ENCODE assay signal across 19 cellular contexts in genomic region chr7:66950763-66951162, GRCh38. TPM values are rescaled to one million over a fixed set of nuclear protein-coding genes. Genes with fewer than 3 reads are reported as not detected.
A peak's percentile ranks its signal among the peaks of the same experiment; 100 is the strongest.
DNase-seq lines count a peak whose midpoint lies in the region; ATAC-seq and TF ChIP-seq lines count a peak whose summit lies in the region.
"Had no signal": no experiment of that assay in that cellular context is flagged by ENCODE, and none has a peak within 500 bp of the region (broad histone marks: within the 10 kb centered on the region; RNA-seq: fewer than 3 reads in every experiment).

No MANE protein-coding gene starts in this region.

- no peak overlapping the region for H3K9ac ChIP-seq in neuronal stem cell (ENCODE audit: low read depth, low read length, poor library complexity)

- peaks cover 2% of the 10 kb centered on the region for H3K79me1 ChIP-seq in neuronal stem cell (ENCODE audit: low read depth, low read length)

- H3K27ac ChIP-seq in RWPE2 (ENCODE audit: poor library complexity, severe bottlenecking): peak overlapping the region; percentile 81
- H3K27ac ChIP-seq in epithelial cell of prostate: peak overlapping the region; percentile 79
- no peak overlapping the region for H3K27ac ChIP-seq in neuronal stem cell (replicated peaks; ENCODE audit: low read length)
- H3K27ac ChIP-seq: body of pancreas, gastrocnemius medialis had no signal

- no peaks in the 10 kb centered on the region for H3K9me3 ChIP-seq in RWPE2 (ENCODE audit: severe bottlenecking)
- H3K9me3 ChIP-seq in neuronal stem cell (replicated peaks in 1 of 2; ENCODE audit: control insufficient read depth in 2 of 2, insufficient read depth in 1 of 2, low read depth in 1 of 2, low read length in 2 of 2): no peaks in the 10 kb centered on the region
- H3K9me3 ChIP-seq: body of pancreas, gastrocnemius medialis had no signal

- ATAC-seq in RWPE2 (ENCODE audit: low read depth): no peak
- ATAC-seq in HG03139 (IDR thresholded peaks at IDR 0.05; ENCODE audit: unreplicated experiment): no peak
- no peak for ATAC-seq in HG03025 (IDR thresholded peaks at IDR 0.05; ENCODE audit: low FRiP score, unreplicated experiment)
- no peak for ATAC-seq in GM21423 (IDR thresholded peaks at IDR 0.05; ENCODE audit: unreplicated experiment)
- ATAC-seq: body of pancreas, gastrocnemius medialis, HCT116, HepG2, sciatic nerve had no signal

- peaks cover 14% of the 10 kb centered on the region for H3K4me1 ChIP-seq in RWPE2 (ENCODE audit: insufficient read depth, poor library complexity, severe bottlenecking)
- H3K4me1 ChIP-seq in neuronal stem cell (ENCODE audit: control insufficient read depth in 2 of 2, insufficient read depth in 1 of 2, low read depth in 1 of 2, low read length in 2 of 2): no peaks in the 10 kb centered on the region
- H3K4me1 ChIP-seq: body of pancreas, gastrocnemius medialis had no signal

- no peak overlapping the region for H3K23ac ChIP-seq in neuronal stem cell (ENCODE audit: low read depth, low read length, poor library complexity)

- peak overlapping the region; percentile 83 for H4K91ac ChIP-seq in neuronal stem cell (ENCODE audit: low read depth, low read length, poor library complexity)

- H3K4me2 ChIP-seq in neuronal stem cell (ENCODE audit: insufficient read depth, low read length, poor library complexity, severe bottlenecking): no peak overlapping the region

- no CpG with 5 or more reads among the region's 8 CpGs for WGBS in neuronal stem cell (ENCODE audit: extremely low coverage in 2 of 2, insufficient read length in 2 of 2, insufficient replicate concordance in 1 of 2), 2 donors

- H2BK120ac ChIP-seq in neuronal stem cell (ENCODE audit: low read depth, low read length): no peak overlapping the region

- H4K8ac ChIP-seq in neuronal stem cell (ENCODE audit: low read depth, low read length): no peak overlapping the region

- H3K27me3 ChIP-seq in RWPE2 (ENCODE audit: insufficient read depth, poor library complexity, severe bottlenecking): no peaks in the 10 kb centered on the region
- no peaks in the 10 kb centered on the region for H3K27me3 ChIP-seq in neuronal stem cell (ENCODE audit: control insufficient read depth in 3 of 3, insufficient read depth in 3 of 3, low read depth in 1 of 3, low read length in 3 of 3)
- H3K27me3 ChIP-seq: body of pancreas, gastrocnemius medialis had no signal

- H2BK5ac ChIP-seq in neuronal stem cell (ENCODE audit: low read length): no peak overlapping the region

- H2BK15ac ChIP-seq in neuronal stem cell (ENCODE audit: low read length): no peak overlapping the region

- no peak overlapping the region for H3K18ac ChIP-seq in neuronal stem cell (ENCODE audit: low read length)

- no peak overlapping the region for H3K4me3 ChIP-seq in RWPE2 (ENCODE audit: severe bottlenecking)
- no peak overlapping the region for H3K4me3 ChIP-seq in neuronal stem cell (ENCODE audit: low read length in 2 of 2)
- H3K4me3 ChIP-seq: body of pancreas, gastrocnemius medialis, lung had no signal

- H3K4ac ChIP-seq in neuronal stem cell (ENCODE audit: low read length): no peak overlapping the region

- DNase-seq in Ammon's horn (ENCODE audit: low spot score): peak; percentile 93
- peak; percentile 17 for DNase-seq in RWPE2 (ENCODE audit: low spot score)
- DNase-seq in epithelial cell of prostate (ENCODE audit: low read depth, low spot score): no peak
- DNase-seq in neuronal stem cell (ENCODE audit: low spot score): no peak
- DNase-seq in AG08395 (ENCODE audit: low spot score): no peak
- DNase-seq: activated B cell treated with CpG ODN at 0.5 μM for 24 hours; activated effector memory CD4-positive, alpha-beta T cell treated with Interleukin-2 at 50 U/mL for 16 hours; body of pancreas; CD4-positive, alpha-beta memory T cell; effector CD4-positive, alpha-beta T cell; gastrocnemius medialis; RPMI8226 had no signal

- H3K36me3 ChIP-seq in RWPE2 (ENCODE audit: low read depth) (peaks cover 82% of the 10 kb centered on the region), neuronal stem cell (replicated peaks in 1 of 2; ENCODE audit: control insufficient read depth in 2 of 2, insufficient read depth in 2 of 2, low read length in 2 of 2) (peaks cover 42 to 95% of the 10 kb centered on the region in 2 donors)

- no peak overlapping the region for H2BK12ac ChIP-seq in neuronal stem cell (ENCODE audit: low read length)

- H2AFZ ChIP-seq in neuronal stem cell (ENCODE audit: low read length): no peak overlapping the region

- H2AK5ac ChIP-seq in neuronal stem cell (ENCODE audit: low read depth, low read length): no peak overlapping the region

- H3K14ac ChIP-seq in neuronal stem cell (ENCODE audit: low read length): no peak overlapping the region

- no peak for TF ChIP-seq CTCF in RWPE2 (IDR thresholded peaks at IDR 0.05; ENCODE audit: poor library complexity, severe bottlenecking)

RNA-seq across cellular contexts. Expression of gene TMEM248, which starts 29.7 kb away (rescaled TPM):
- 45.8 TPM for polyA plus RNA-seq in neuronal stem cell (2013, experiment 1 of 2)
- 46.1 TPM for polyA plus RNA-seq in neuronal stem cell (2013, experiment 2 of 2)

RNA-seq across cellular contexts. Expression of gene SBDS, which starts 44.6 kb away (rescaled TPM):
- polyA plus RNA-seq in neuronal stem cell (2013, experiment 1 of 2): 33.8 TPM
- 34.0 TPM for polyA plus RNA-seq in neuronal stem cell (2013, experiment 2 of 2)

RNA-seq across cellular contexts. Expression of gene TYW1, which starts 45.9 kb away (rescaled TPM):
- 9.9 TPM for polyA plus RNA-seq in neuronal stem cell (2013, experiment 1 of 2)
- 10.3 TPM for polyA plus RNA-seq in neuronal stem cell (2013, experiment 2 of 2)

Comparison
In these comparisons a context has a peak if more than half of its experiments do, and no peak if none do; other contexts are left out.
1. DNase-seq: peak in Ammon's horn (single experiment) and RWPE2 (single experiment); none in epithelial cell of prostate (single experiment), neuronal stem cell (single experiment) and AG08395 (single experiment).